1 cellular context compared by ENCODE assay signal in genomic region chr16:28596840-28597691, GRCh38.
A peak's percentile ranks its signal among the peaks of the same experiment; 100 is the strongest.
TF ChIP-seq lines count a peak whose summit lies in the region.

TSS of gene SULT1A2 (minus strand) at chr16:28597050. CDS start at chr16:28595930, 1,120 bp downstream.

TF ChIP-seq in HepG2, 621 proteins besides CTCF, POLR2A, EP300 and RAD21 (continued from another document and continues in another):
- no peak for TF ChIP-seq ZFP36L1 (CRISPR knock-in tag; IDR thresholded peaks at IDR 0.05)
- TF ChIP-seq CSRNP2 (CRISPR knock-in tag; conservative IDR thresholded peaks at IDR 0.05; ENCODE audit: low read depth) = no peak
- no peak for TF ChIP-seq ZNF546 (CRISPR knock-in tag; conservative IDR thresholded peaks at IDR 0.05)
- no peak for TF ChIP-seq NCOA5 (CRISPR knock-in tag; IDR thresholded peaks at IDR 0.05)
- TF ChIP-seq ZBTB26 (CRISPR knock-in tag; IDR thresholded peaks at IDR 0.05; ENCODE audit: borderline replicate concordance) = peak; percentile 46
- no peak for TF ChIP-seq NFIC (IDR thresholded peaks at IDR 0.05; ENCODE audit: low read length)
- TF ChIP-seq PLSCR1 (CRISPR knock-in tag; IDR thresholded peaks at IDR 0.05; ENCODE audit: borderline replicate concordance) = no peak
- 0 out of 2 replicates have a peak, but pooled peaks have one; percentile 40 for TF ChIP-seq ZNF558 (CRISPR knock-in tag; IDR thresholded peaks at IDR 0.05; ENCODE audit: borderline replicate concordance)
- TF ChIP-seq GMEB1 (CRISPR knock-in tag; IDR thresholded peaks at IDR 0.05; ENCODE audit: borderline replicate concordance) = no peak
- TF ChIP-seq RFXANK (CRISPR knock-in tag; IDR thresholded peaks at IDR 0.05) = no peak
- no peak for TF ChIP-seq NFRKB (IDR thresholded peaks at IDR 0.05)
- TF ChIP-seq ZBTB39 (CRISPR knock-in tag; IDR thresholded peaks at IDR 0.05) = no peak
- peak; percentile 66 for TF ChIP-seq DRAP1 (CRISPR knock-in tag; IDR thresholded peaks at IDR 0.05)
- no peak; the same call in 1 of the 2 replicates for TF ChIP-seq PHF20 (CRISPR knock-in tag; IDR thresholded peaks at IDR 0.05)
- peak; percentile 9; the same call in 1 of the 2 replicates for TF ChIP-seq MAX (IDR thresholded peaks at IDR 0.05)
- 0 out of 4 replicates have a peak, but pooled peaks of 1 of the 2 experiments have one; percentile 13 for TF ChIP-seq HMGXB4 (CRISPR knock-in tag; IDR thresholded peaks at IDR 0.05; ENCODE audit: borderline replicate concordance in 1 of 2, low read depth in 1 of 2)
- no peak for TF ChIP-seq ZBTB43 (CRISPR knock-in tag; conservative IDR thresholded peaks at IDR 0.05)
- TF ChIP-seq RXRB (CRISPR knock-in tag; IDR thresholded peaks at IDR 0.05; ENCODE audit: borderline replicate concordance) = peak; percentile 87
- no peak for TF ChIP-seq MLX (CRISPR knock-in tag; IDR thresholded peaks at IDR 0.05)
- peak; percentile 53 for TF ChIP-seq ZFX (CRISPR knock-in tag; IDR thresholded peaks at IDR 0.05; ENCODE audit: low read depth)
- no peak for TF ChIP-seq ATF7 (IDR thresholded peaks at IDR 0.05)
- no peak for TF ChIP-seq ATF7 (CRISPR knock-in tag; IDR thresholded peaks at IDR 0.05)
- TF ChIP-seq ZC3H4 (CRISPR knock-in tag; IDR thresholded peaks at IDR 0.05; ENCODE audit: borderline replicate concordance) = peak; percentile 51; the same call in 1 of the 2 replicates
- TF ChIP-seq HOXA3 (CRISPR knock-in tag; IDR thresholded peaks at IDR 0.05) = peak; percentile 8; the same call in 1 of the 2 replicates
- 0 out of 2 replicates have a peak, but pooled peaks have one; percentile 3 for TF ChIP-seq NCOA2 (CRISPR knock-in tag; IDR thresholded peaks at IDR 0.05)
- 0 out of 2 replicates have a peak, but pooled peaks have one; percentile 59 for TF ChIP-seq SP5 (CRISPR knock-in tag; IDR thresholded peaks at IDR 0.05; ENCODE audit: borderline replicate concordance, low read depth)
- 0 out of 2 replicates have a peak, but pooled peaks have one; percentile 10 for TF ChIP-seq ARID5B (CRISPR knock-in tag; IDR thresholded peaks at IDR 0.05)
- no peak for TF ChIP-seq KAT7 (CRISPR knock-in tag; IDR thresholded peaks at IDR 0.05; ENCODE audit: borderline replicate concordance)
- peak; percentile 38; the same call in 1 of the 2 replicates for TF ChIP-seq KAT8 (CRISPR knock-in tag; IDR thresholded peaks at IDR 0.05)
- TF ChIP-seq TGIF2 (CRISPR knock-in tag; IDR thresholded peaks at IDR 0.05) = peak; percentile 82
- no peak for TF ChIP-seq ZNF646 (CRISPR knock-in tag; IDR thresholded peaks at IDR 0.05)
- no peak for TF ChIP-seq ARHGAP35 (CRISPR knock-in tag; IDR thresholded peaks at IDR 0.05; ENCODE audit: borderline replicate concordance)
- no peak for TF ChIP-seq HIVEP1 (CRISPR knock-in tag; IDR thresholded peaks at IDR 0.05)
